8 cellular contexts compared by ENCODE assay signal in the genomic region with DNA sequence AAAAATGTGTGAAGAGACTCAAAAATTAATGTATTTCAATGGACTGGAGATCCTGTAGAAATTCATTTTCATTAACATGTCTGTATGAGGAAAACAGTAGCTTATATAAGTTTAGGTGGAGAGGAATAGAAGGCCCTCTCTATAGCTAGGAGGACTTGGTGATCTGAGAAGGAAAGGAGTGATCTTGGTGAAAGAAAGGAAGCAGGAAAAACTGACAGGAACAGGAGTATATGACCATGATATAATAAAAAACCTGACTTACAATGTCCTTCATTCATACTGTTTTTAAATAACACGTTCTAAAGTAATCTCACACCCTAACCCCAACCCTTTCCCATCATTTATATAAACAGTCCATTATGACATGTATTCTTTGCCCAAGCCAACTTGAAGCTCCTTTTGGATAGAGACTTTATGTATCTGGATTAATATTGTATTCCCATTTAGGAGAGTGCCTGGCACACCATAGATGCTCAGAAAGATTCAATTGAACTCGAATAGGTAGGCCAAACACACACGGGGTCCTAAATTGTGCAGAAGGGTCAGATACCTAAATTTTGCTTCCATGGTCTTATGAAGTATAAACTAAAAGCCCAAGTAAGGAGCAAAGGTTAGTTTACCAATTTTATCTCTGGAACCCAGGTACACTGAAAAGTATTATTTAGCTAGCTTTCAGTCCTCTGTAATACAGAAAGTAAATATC.
DNase-seq lines count a peak whose midpoint lies in the region; ATAC-seq and TF ChIP-seq lines count a peak whose summit lies in the region.

No MANE protein-coding gene starts in this region.

- H3K4me1 ChIP-seq in H9 (ENCODE audit: insufficient read depth, low read length) (no peaks in the 10 kb centered on the region), OCI-LY3 (ENCODE audit: low read length) (peaks cover 26% of the 10 kb centered on the region), skeletal muscle satellite cell (ENCODE audit: control insufficient read depth, insufficient read depth, low read length) (peaks cover 10% of the 10 kb centered on the region)

- no peaks in the 10 kb centered on the region; the same call in 1 of the 2 replicates for H3K27me3 Mint-ChIP-seq in H9 (ENCODE audit: low read depth)

- H3K4me3 ChIP-seq in OCI-LY3 (ENCODE audit: low read length) (peak overlapping the region; percentile 77), fibroblast of pulmonary artery (replicated peaks; ENCODE audit: low read depth, low read length) (peak overlapping the region; percentile 67), skeletal muscle satellite cell (ENCODE audit: low read length) (peak overlapping the region; percentile 82)

- no peaks in the 10 kb centered on the region for H3K79me1 ChIP-seq in H9 (ENCODE audit: insufficient read depth, low read depth, low read length, poor library complexity, severe bottlenecking)

- peak overlapping the region; percentile 84; the same call in 1 of the 2 replicates for H3K14ac ChIP-seq in H9 (ENCODE audit: insufficient read depth, low read length)

- no peaks in the 10 kb centered on the region for H3K36me3 ChIP-seq in OCI-LY3 (replicated peaks; ENCODE audit: low read depth, low read length)
- H3K36me3 ChIP-seq in skeletal muscle satellite cell (ENCODE audit: insufficient read depth, low read length) = no peaks in the 10 kb centered on the region

- H2BK15ac ChIP-seq in H9 (ENCODE audit: low read depth, low read length) = no peak overlapping the region

- no peak overlapping the region for H4K8ac ChIP-seq in H9 (replicated peaks; ENCODE audit: insufficient read length, low read depth, low read length)

- H3K56ac ChIP-seq in H9 (ENCODE audit: insufficient read length, low read depth, low read length) = no peak overlapping the region

- no peak overlapping the region for H2AK5ac ChIP-seq in H9 (ENCODE audit: insufficient read length, low read length)

- H3K4me2 ChIP-seq in H9 (ENCODE audit: insufficient read depth, insufficient read length, low read length) = peak overlapping the region; percentile 78
- peak overlapping the region; percentile 70 for H3K4me2 ChIP-seq in OCI-LY3 (ENCODE audit: low read length)
- peak overlapping the region; percentile 90 for H3K4me2 ChIP-seq in skeletal muscle satellite cell (ENCODE audit: low read length)

- H2AFZ ChIP-seq in H9 (ENCODE audit: low read length) = no peak overlapping the region
- H2AFZ ChIP-seq in OCI-LY3 (ENCODE audit: low read depth, low read length) = peak overlapping the region; percentile 79; the same call in 1 of the 2 replicates

- H3K23me2 ChIP-seq in H9 (ENCODE audit: insufficient read length, low read depth, low read length, poor library complexity, severe bottlenecking) = peaks cover 8% of the 10 kb centered on the region

- ATAC-seq in HG02571 (IDR thresholded peaks at IDR 0.05; ENCODE audit: unreplicated experiment) (no peak), sciatic nerve (no peak)

- no peak overlapping the region for H2BK12ac ChIP-seq in H9 (ENCODE audit: insufficient read length, low read depth, low read length)

- H2BK5ac ChIP-seq in H9 (ENCODE audit: insufficient read length, low read length) = peak overlapping the region; percentile 10

- no peak for TF ChIP-seq CTCF in H9 (conservative IDR thresholded peaks at IDR 0.05)
- no peak for TF ChIP-seq CTCF in OCI-LY3 (IDR thresholded peaks at IDR 0.05; ENCODE audit: low read depth, low read length)
- TF ChIP-seq CTCF in fibroblast of pulmonary artery (IDR thresholded peaks at IDR 0.05; ENCODE audit: low read length, missing control alignments) = no peak

- H4K20me1 ChIP-seq in H9 (ENCODE audit: control insufficient read depth, insufficient read depth, insufficient read length) = no peaks in the 10 kb centered on the region
- H4K20me1 ChIP-seq in OCI-LY3 (ENCODE audit: insufficient read depth, low read length) = no peaks in the 10 kb centered on the region

- H3K9me3 Mint-ChIP-seq in H9 = no peaks in the 10 kb centered on the region

- H3K18ac ChIP-seq in H9 (ENCODE audit: insufficient read length, low read depth, low read length) = peak overlapping the region; percentile 81

- H3K36me3 Mint-ChIP-seq in H9 (ENCODE audit: insufficient read depth in 1 of 3, low read depth in 3 of 3) = no peaks in the 10 kb centered on the region

- no peak overlapping the region for H3K4ac ChIP-seq in H9 (ENCODE audit: low read depth, low read length)

- no peak overlapping the region for H3T11ph ChIP-seq in H9 (ENCODE audit: low read length)

- H2BK20ac ChIP-seq in H9 (ENCODE audit: low read depth, low read length, poor library complexity, severe bottlenecking) = no peak overlapping the region

- H3K27me3 ChIP-seq in H9 (ENCODE audit: insufficient read depth, low read length) (no peaks in the 10 kb centered on the region), OCI-LY3 (ENCODE audit: low read depth, low read length) (no peaks in the 10 kb centered on the region), skeletal muscle satellite cell (ENCODE audit: control insufficient read depth, insufficient read depth, low read length) (no peaks in the 10 kb centered on the region)

- H4K5ac ChIP-seq in H9 (ENCODE audit: insufficient read length, low read depth, low read length) = no peak overlapping the region

- no peaks in the 10 kb centered on the region for H3K9me3 ChIP-seq in H9 (ENCODE audit: control insufficient read depth, low read depth, low read length)
- peaks cover 13% of the 10 kb centered on the region; the same call in 1 of the 2 replicates for H3K9me3 ChIP-seq in OCI-LY3 (ENCODE audit: insufficient read depth, low read length)
- H3K9me3 ChIP-seq in skeletal muscle satellite cell (replicated peaks; ENCODE audit: low read length) = no peaks in the 10 kb centered on the region

- peak overlapping the region in 2 of 3 experiments; percentile 69 to 88; a peak in 5 of 7 replicates for H3K27ac Mint-ChIP-seq in H9

- H3K4me3 Mint-ChIP-seq in H9 = no peak overlapping the region; a peak in 3 of 5 replicates

- intact Hi-C loops in sciatic nerve (cut with DNase I) = no loop called here

- peak overlapping the region; percentile 99 for H3K27ac ChIP-seq in H9 (ENCODE audit: insufficient read length, low read depth, low read length)
- H3K27ac ChIP-seq in OCI-LY3 (ENCODE audit: low read length) = peak overlapping the region; percentile 95

- 100% methylated on average over 1 of the region's 3 CpGs for WGBS in H9 (ENCODE audit: extremely low coverage, insufficient read length, low lambda C conversion rate)

- H3K9ac ChIP-seq in H9 (ENCODE audit: extremely low read depth, insufficient read length, low read length) (peak overlapping the region; percentile 99), OCI-LY3 (ENCODE audit: low read length) (peak overlapping the region; percentile 84), skeletal muscle satellite cell (ENCODE audit: low read depth, low read length) (peak overlapping the region; percentile 99)

- no peak overlapping the region for H2BK120ac ChIP-seq in H9 (ENCODE audit: low read depth, low read length, poor library complexity, severe bottlenecking)

- peaks cover 16 to 27% of the 10 kb centered on the region in 2 experiments for H3K4me1 Mint-ChIP-seq in H9

- H3K23ac ChIP-seq in H9 (ENCODE audit: insufficient read length, low read depth, low read length) = no peak overlapping the region

- H3K79me2 ChIP-seq in H9 (ENCODE audit: insufficient read depth, low read length) = no peaks in the 10 kb centered on the region
- no peaks in the 10 kb centered on the region for H3K79me2 ChIP-seq in OCI-LY3 (ENCODE audit: low read length)

- no peak for DNase-seq in H9
- no peak for DNase-seq in fibroblast of pulmonary artery (ENCODE audit: low read depth)
- no peak for DNase-seq in kidney tubule cell (ENCODE audit: low spot score)
- no peak for DNase-seq in NCI-H524 (lab: John Stamatoyannopoulos, UW)
- no peak for DNase-seq in sciatic nerve (ENCODE audit: low spot score)

- H4K91ac ChIP-seq in H9 (ENCODE audit: insufficient read length, low read depth, low read length) = no peak overlapping the region
